9 cellular contexts compared by ENCODE assay signal in genomic region chr22:43867839-43868652, GRCh38. TPM values are rescaled to one million over a fixed set of nuclear protein-coding genes. Genes with fewer than 3 reads are reported as not detected.
DNase-seq lines count a peak whose midpoint lies in the region; ATAC-seq and TF ChIP-seq lines count a peak whose summit lies in the region.
"Had no signal": no experiment of that assay in that cellular context is flagged by ENCODE, and none has a peak within 500 bp of the region (broad histone marks: within the 10 kb centered on the region; RNA-seq: fewer than 3 reads in every experiment).

No MANE protein-coding gene starts in this region.

- no peaks in the 10 kb centered on the region for H3K4me1 ChIP-seq in ovary (ENCODE audit: insufficient read depth)

- H3K9me3 Mint-ChIP-seq in T-helper 2 cell treated with Interferon-gamma antibody and Interleukin-4, amounts not matched to agents 5 μg/mL and 100 μg/mL, for 36 hours: no peaks in the 10 kb centered on the region

- H3K4me3 Mint-ChIP-seq in T-helper 2 cell treated with Interferon-gamma antibody and Interleukin-4, amounts not matched to agents 5 μg/mL and 100 μg/mL, for 36 hours: no peak overlapping the region
- H3K4me3 Mint-ChIP-seq: CD4-positive, alpha-beta T cell had no signal

- H3K27me3 Mint-ChIP-seq in T-helper 2 cell treated with Interferon-gamma antibody and Interleukin-4, amounts not matched to agents 5 μg/mL and 100 μg/mL, for 36 hours (ENCODE audit: low read depth): peaks cover 18% of the 10 kb centered on the region

- intact Hi-C loops in ovary (cut with DNase I): no loop called here

- no peaks in the 10 kb centered on the region for H3K36me3 Mint-ChIP-seq in T-helper 2 cell treated with Interferon-gamma antibody and Interleukin-4, amounts not matched to agents 5 μg/mL and 100 μg/mL, for 36 hours (ENCODE audit: low read depth)

- peak; percentile 67 for DNase-seq in activated effector memory CD4-positive, alpha-beta T cell treated with anti-CD3 and anti-CD28 coated beads, Interleukin-2, amount 50 U/mL, for 16 hours
- DNase-seq in activated effector memory CD4-positive, alpha-beta T cell treated with Interleukin-2 at 50 U/mL for 16 hours: no peak
- DNase-seq in T-helper 2 cell treated with Interferon-gamma antibody and Interleukin-4, amounts not matched to agents 5 μg/mL and 100 μg/mL, for 36 hours (ENCODE audit: low spot score): peak; percentile 15
- DNase-seq in fibroblast of the conjunctiva (ENCODE audit: low read depth) (peak; percentile 20), ovary (peak; percentile 42 to 80 (median 72)), cortex of kidney (lab: John Stamatoyannopoulos, UW) (no peak), cerebellar nuclear complex (lab: John Stamatoyannopoulos, UW) (no peak)

- no peak overlapping the region for H3K27ac Mint-ChIP-seq in T-helper 2 cell treated with Interferon-gamma antibody and Interleukin-4, amounts not matched to agents 5 μg/mL and 100 μg/mL, for 36 hours
- H3K27ac Mint-ChIP-seq: CD4-positive, alpha-beta T cell had no signal

- no peak for TF ChIP-seq EP300 in ovary (IDR thresholded peaks at IDR 0.05)

- 6 to 11% (median 9%) methylated on average over 11 of the region's 11 CpGs for WGBS in ovary, 3 donors

- no peaks in the 10 kb centered on the region for H3K9me3 ChIP-seq in ovary

- no peaks in the 10 kb centered on the region for H3K27me3 ChIP-seq in ovary

- no peak overlapping the region for H3K27ac ChIP-seq in ovary

- H3K4me3 ChIP-seq in ovary: no peak overlapping the region

- TF ChIP-seq CTCF in ovary (IDR thresholded peaks at IDR 0.05): no peak

- no peaks in the 10 kb centered on the region for H3K4me1 Mint-ChIP-seq in T-helper 2 cell treated with Interferon-gamma antibody and Interleukin-4, amounts not matched to agents 5 μg/mL and 100 μg/mL, for 36 hours (ENCODE audit: low read depth)

- ATAC-seq in HG02840 (IDR thresholded peaks at IDR 0.05; ENCODE audit: low FRiP score, unreplicated experiment): no peak

- H3K36me3 ChIP-seq in ovary: no peaks in the 10 kb centered on the region

- TF ChIP-seq POLR2A in ovary (IDR thresholded peaks at IDR 0.05): no peak

RNA-seq across cellular contexts. Expression of gene SULT4A1, which starts 5.7 kb away (rescaled TPM):
- total RNA-seq in ovary: 1 to 10 TPM in 6 of 7 donors, under 1 TPM in 1; 0.36 to 3.5 (median 1.8) TPM
- 1 to 10 TPM; 1.5 to 1.9 TPM for polyA plus RNA-seq in ovary
- total RNA-seq: CD4-positive, alpha-beta T cell had no signal

RNA-seq across cellular contexts. Expression of gene PNPLA5, which starts 23.8 kb away (rescaled TPM):
- under 1 TPM in 1 of 7 donors, not detected in 6; 0.10 TPM for total RNA-seq in ovary
- not detected for polyA plus RNA-seq in ovary
- total RNA-seq: CD4-positive, alpha-beta T cell had no signal

RNA-seq across cellular contexts. Expression of gene PNPLA3, which starts 55.6 kb away (rescaled TPM):
- total RNA-seq in ovary: 1 to 10 TPM in 4 of 7 donors, under 1 TPM in 3; 0.45 to 4.1 (median 1.3) TPM
- 1 to 10 TPM in 1 of 2 donors, under 1 TPM in 1; 0.31 to 8.0 TPM for polyA plus RNA-seq in ovary
- total RNA-seq: CD4-positive, alpha-beta T cell had no signal

RNA-seq across cellular contexts. Expression of gene EFCAB6, which starts 55.9 kb away (rescaled TPM):
- total RNA-seq in ovary: 10 to 100 TPM in 1 of 7 donors, 1 to 10 TPM in 6; 4.7 to 17.5 (median 7.2) TPM
- polyA plus RNA-seq in ovary: 1 to 10 TPM in 1 of 2 donors, under 1 TPM in 1; 1.00 to 2.5 TPM

Comparison
In these comparisons a context has a peak if more than half of its experiments do, and no peak if none do; other contexts are left out.
1. DNase-seq: peak in activated effector memory CD4-positive, alpha-beta T cell treated with anti-CD3 and anti-CD28 coated beads, Interleukin-2, amount 50 U/mL, for 16 hours (single experiment), T-helper 2 cell treated with Interferon-gamma antibody and Interleukin-4, amounts not matched to agents 5 μg/mL and 100 μg/mL, for 36 hours (single experiment), fibroblast of the conjunctiva (single experiment) and ovary (5 of 5); none in activated effector memory CD4-positive, alpha-beta T cell treated with Interleukin-2 at 50 U/mL for 16 hours (single experiment), cortex of kidney (single experiment) and cerebellar nuclear complex (0 of 2).